In the genomic region with DNA sequence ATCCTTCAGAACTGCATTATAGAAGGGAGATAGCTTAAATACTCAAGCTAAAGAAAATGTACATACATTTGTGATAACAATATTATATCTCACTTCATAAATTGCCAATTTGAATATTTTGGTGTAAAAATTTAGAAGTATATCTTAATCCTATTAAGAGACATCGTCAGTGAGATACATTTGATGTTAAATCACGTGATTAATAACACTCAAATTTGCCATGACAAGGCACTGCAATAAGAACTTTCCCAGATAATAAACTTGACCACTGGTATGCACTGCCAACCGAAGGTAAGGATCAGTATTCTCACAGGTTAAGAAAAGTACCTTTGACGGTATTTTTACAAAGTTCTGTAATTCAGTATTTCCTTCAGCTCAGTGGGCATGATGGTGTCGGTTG, we compare ENCODE assay signal across 29 cellular contexts.
"Had no signal": no experiment of that assay in that cellular context is flagged by ENCODE, and none has a peak within 500 bp of the region (broad histone marks: within the 10 kb centered on the region; RNA-seq: fewer than 3 reads in every experiment).

No MANE protein-coding gene starts in this region.

- H3K27ac Mint-ChIP-seq: stimulated activated effector memory CD8-positive, alpha-beta T cell treated with anti-CD3 and anti-CD28 coated beads, Interleukin-12 subunit alpha, Interleukin-12 subunit beta, amount 100 ng/mL, for 72 hours; stimulated activated memory B cell treated with anti-CD40 and anti-IgM and Interleukin-4, amounts not matched to agents 10 μg/mL and 1 μg/mL and 100 μg/mL, for 72 hours; stimulated activated naive B cell treated with anti-CD40 and anti-IgM and Interleukin-4, amounts not matched to agents 10 μg/mL and 1 μg/mL and 100 μg/mL, for 72 hours; stimulated activated naive CD8-positive, alpha-beta T cell treated with anti-CD3 and anti-CD28 coated beads, Interleukin-15, amount 100 ng/mL, for 72 hours; stimulated activated naive CD8-positive, alpha-beta T cell treated with anti-CD3 and anti-CD28 coated beads, Interleukin-15, Interleukin-2, amounts not matched to agents 100 ng/mL and 50 ng/mL, for 24 hours; type B pancreatic cell had no signal

- H3K27me3 Mint-ChIP-seq: stimulated activated memory B cell treated with anti-CD40 and anti-IgM and Interleukin-4, amounts not matched to agents 10 μg/mL and 1 μg/mL and 100 μg/mL, for 72 hours; stimulated activated naive B cell treated with anti-CD40 and anti-IgM and Interleukin-4, amounts not matched to agents 10 μg/mL and 1 μg/mL and 100 μg/mL, for 72 hours; stimulated activated naive CD8-positive, alpha-beta T cell treated with anti-CD3 and anti-CD28 coated beads, Interleukin-15, amount 100 ng/mL, for 72 hours; stimulated activated naive CD8-positive, alpha-beta T cell treated with anti-CD3 and anti-CD28 coated beads, Interleukin-15, Interleukin-2, amounts not matched to agents 100 ng/mL and 50 ng/mL, for 24 hours had no signal

- H3K4me3 Mint-ChIP-seq: stimulated activated effector memory CD8-positive, alpha-beta T cell treated with anti-CD3 and anti-CD28 coated beads, Interleukin-12 subunit alpha, Interleukin-12 subunit beta, amount 100 ng/mL, for 72 hours; stimulated activated memory B cell treated with anti-CD40 and anti-IgM and Interleukin-4, amounts not matched to agents 10 μg/mL and 1 μg/mL and 100 μg/mL, for 72 hours; stimulated activated naive B cell treated with anti-CD40 and anti-IgM and Interleukin-4, amounts not matched to agents 10 μg/mL and 1 μg/mL and 100 μg/mL, for 72 hours; stimulated activated naive CD8-positive, alpha-beta T cell treated with anti-CD3 and anti-CD28 coated beads, Interleukin-15, amount 100 ng/mL, for 72 hours; stimulated activated naive CD8-positive, alpha-beta T cell treated with anti-CD3 and anti-CD28 coated beads, Interleukin-15, Interleukin-2, amounts not matched to agents 100 ng/mL and 50 ng/mL, for 24 hours; type B pancreatic cell had no signal

- H3K9me3 Mint-ChIP-seq: type B pancreatic cell had no signal

- H3K36me3 Mint-ChIP-seq: stimulated activated effector memory CD8-positive, alpha-beta T cell treated with anti-CD3 and anti-CD28 coated beads, Interleukin-12 subunit alpha, Interleukin-12 subunit beta, amount 100 ng/mL, for 72 hours; stimulated activated memory B cell treated with anti-CD40 and anti-IgM and Interleukin-4, amounts not matched to agents 10 μg/mL and 1 μg/mL and 100 μg/mL, for 72 hours; stimulated activated naive B cell treated with anti-CD40 and anti-IgM and Interleukin-4, amounts not matched to agents 10 μg/mL and 1 μg/mL and 100 μg/mL, for 72 hours; type B pancreatic cell had no signal

- H3K9me3 ChIP-seq: stomach, suprapubic skin, testis, thoracic aorta, thyroid gland, tibial artery, tibial nerve, transverse colon, upper lobe of left lung, upper lobe of right lung, uterus, vagina had no signal

- FAIRE-seq: urothelium cell line had no signal

- H3K27me3 ChIP-seq: stomach, suprapubic skin, testis, thyroid gland, tibial artery, tibial nerve, transverse colon, upper lobe of left lung, upper lobe of right lung, uterus, vagina had no signal

- ATAC-seq: stimulated activated effector memory CD8-positive, alpha-beta T cell treated with anti-CD3 and anti-CD28 coated beads, Interleukin-12 subunit alpha, Interleukin-12 subunit beta, amount 100 ng/mL, for 72 hours; stimulated activated memory B cell treated with anti-CD40 and anti-IgM and Interleukin-4, amounts not matched to agents 10 μg/mL and 1 μg/mL and 100 μg/mL, for 72 hours; stimulated activated naive B cell treated with anti-CD40 and anti-IgM and Interleukin-4, amounts not matched to agents 10 μg/mL and 1 μg/mL and 100 μg/mL, for 72 hours; stimulated activated naive CD8-positive, alpha-beta T cell treated with anti-CD3 and anti-CD28 coated beads, Interleukin-15, amount 100 ng/mL, for 72 hours; stimulated activated naive CD8-positive, alpha-beta T cell treated with anti-CD3 and anti-CD28 coated beads, Interleukin-15, Interleukin-2, amounts not matched to agents 100 U/mL and 50 U/mL, for 24 hours; upper lobe of right lung had no signal

- H3K36me3 ChIP-seq: stomach, suprapubic skin, thoracic aorta, thyroid gland, tibial artery, tibial nerve, transverse colon, upper lobe of left lung, upper lobe of right lung, uterus, vagina had no signal

- DNase-seq: stimulated activated CD4-positive, alpha-beta T cell treated with anti-CD3 and anti-CD28 coated beads, Interleukin-2, amount 100 ng/mL, for 48 hours; stimulated activated CD4-positive, alpha-beta T cell treated with anti-CD3 and anti-CD28 coated beads, Interleukin-4, amount 100 ng/mL, for 1 hour; stimulated activated CD4-positive, alpha-beta T cell treated with anti-CD3 and anti-CD28 coated beads, Interleukin-4, amount 100 ng/mL, for 24 hours; stimulated activated CD4-positive, alpha-beta T cell treated with anti-CD3 and anti-CD28 coated beads, Interleukin-4, amount 100 ng/mL, for 4 hours; stimulated activated CD8-positive, alpha-beta memory T cell treated with anti-CD3 and anti-CD28 coated beads, Interleukin-4, amount 100 ng/mL, for 48 hours; stimulated activated naive B cell treated with anti-CD40 and anti-IgM and Interleukin-4, amounts not matched to agents 10 μg/mL and 1 μg/mL and 100 μg/mL, for 72 hours; stimulated activated naive CD4-positive, alpha-beta T cell; stimulated activated naive CD4-positive, alpha-beta T cell treated with Interleukin-2 at 50 U/mL for 16 hours; stimulated activated naive CD8-positive, alpha-beta T cell treated with anti-CD3 and anti-CD28 coated beads, Interleukin-15, amount 100 ng/mL, for 72 hours; stimulated activated naive CD8-positive, alpha-beta T cell treated with anti-CD3 and anti-CD28 coated beads, Interleukin-15, Interleukin-2, amounts not matched to agents 100 U/mL and 50 U/mL, for 24 hours; stomach; substantia nigra; testis; thyroid gland; tibial artery; transverse colon; trophoblast cell; upper lobe of left lung; upper lobe of right lung; uterus had no signal

- H3K4me3 ChIP-seq: stomach, suprapubic skin, testis, thoracic aorta, thyroid gland, tibial artery, tibial nerve, transverse colon, upper lobe of left lung, upper lobe of right lung, uterus, vagina had no signal

- H3K4me1 ChIP-seq: stomach, suprapubic skin, testis, thyroid gland, tibial artery, tibial nerve, transverse colon, upper lobe of left lung, upper lobe of right lung, uterus, vagina had no signal

- H3K27ac ChIP-seq: stomach, suprapubic skin, testis, thoracic aorta, thyroid gland, tibial artery, tibial nerve, transverse colon, upper lobe of left lung, upper lobe of right lung, uterus, vagina had no signal

- H3K4me1 Mint-ChIP-seq: stimulated activated effector memory CD8-positive, alpha-beta T cell treated with anti-CD3 and anti-CD28 coated beads, Interleukin-12 subunit alpha, Interleukin-12 subunit beta, amount 100 ng/mL, for 72 hours; stimulated activated memory B cell treated with anti-CD40 and anti-IgM and Interleukin-4, amounts not matched to agents 10 μg/mL and 1 μg/mL and 100 μg/mL, for 72 hours; stimulated activated naive B cell treated with anti-CD40 and anti-IgM and Interleukin-4, amounts not matched to agents 10 μg/mL and 1 μg/mL and 100 μg/mL, for 72 hours; stimulated activated naive CD8-positive, alpha-beta T cell treated with anti-CD3 and anti-CD28 coated beads, Interleukin-15, amount 100 ng/mL, for 72 hours had no signal
